ENCODE assay signal across 25 cellular contexts in the genomic region with DNA sequence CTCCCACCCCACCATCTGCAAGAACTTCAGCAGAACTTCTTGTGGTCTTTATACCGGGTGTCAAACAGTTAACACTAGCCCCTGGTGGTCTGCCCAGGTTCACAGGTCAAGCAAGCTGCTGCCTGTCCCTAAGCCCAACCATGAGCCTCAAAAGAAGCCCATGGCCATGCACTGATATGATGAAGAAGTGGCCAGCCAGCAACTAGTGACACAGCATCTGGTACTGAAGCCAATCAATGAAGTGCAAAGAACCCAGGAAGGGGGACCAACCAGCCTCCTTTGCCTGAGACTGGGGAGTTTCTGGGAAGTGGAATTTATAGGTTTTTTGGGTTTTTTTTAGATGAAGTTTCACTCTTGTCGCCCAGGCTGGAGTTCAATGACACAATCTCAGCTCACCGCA.
DNase-seq lines count a peak whose midpoint lies in the region; ATAC-seq, FAIRE-seq and TF ChIP-seq lines count a peak whose summit lies in the region.
"Had no signal": no experiment of that assay in that cellular context is flagged by ENCODE, and none has a peak within 500 bp of the region (broad histone marks: within the 10 kb centered on the region; RNA-seq: fewer than 3 reads in every experiment).

No MANE protein-coding gene starts in this region.

- H3K79me2 ChIP-seq in HepG2 (ENCODE audit: insufficient read depth, low read length), result no peaks in the 10 kb centered on the region

- TF ChIP-seq CTCF in HepG2 (CRISPR knock-in tag; IDR thresholded peaks at IDR 0.05) (no peak), right lobe of liver (IDR thresholded peaks at IDR 0.05) (no peak)

- H3K4me3 Mint-ChIP-seq in dendritic cell treated with granulocyte-macrophage colony-stimulating factor and Interleukin-4, amounts not matched to agents 40 ng/mL and 50 ng/mL, for 4 days, result no peak overlapping the region
- H3K4me3 Mint-ChIP-seq: B cell; CD4-positive, alpha-beta T cell; CD8-positive, alpha-beta memory T cell; GM23338; HFFc6 had no signal

- POLR2A ChIA-PET in HepG2 (lab: Yijun Ruan, JAX), result no interaction called here

- ATAC-seq in HepG2, result no peak
- no peak for ATAC-seq in right lobe of liver
- ATAC-seq in GM21619 (IDR thresholded peaks at IDR 0.05; ENCODE audit: unreplicated experiment), result no peak
- ATAC-seq: GM12878 had no signal

- in situ Hi-C loops in HepG2 (cut with HindIII; ENCODE audit: extremely low pct_ligation_motif_present, low pct_unique_long_range_greater_than_20kb), result no loop called here

- BruUV-seq in HepG2 (replicated peaks; lab: Mats Ljungman, UMichigan), result no TSS peak

- 43% methylated on average over 3 of the region's 3 CpGs for WGBS in HepG2 (ENCODE audit: low lambda C conversion rate)
- WGBS in right lobe of liver (ENCODE audit: insufficient coverage, low coverage, low lambda C conversion rate, missing lambda C conversion rate), result 75% methylated on average over 2 of the region's 3 CpGs

- no peak for FAIRE-seq in HepG2 (lab: Jason Lieb, UNC)
- FAIRE-seq: D721Med, GM12878, GM19239, H54 had no signal

- no peak overlapping the region for H3K4me3 ChIP-seq in HepG2 (replicated peaks in 1 of 3; ENCODE audit: insufficient read depth in 1 of 3, low read depth in 2 of 3, low read length in 3 of 3)
- H3K4me3 ChIP-seq in right lobe of liver, result no peak overlapping the region
- H3K4me3 ChIP-seq: BLaER1, GM12878, GM23338, HAP-1 had no signal

- peaks cover 4% of the 10 kb centered on the region for H3K27me3 Mint-ChIP-seq in dendritic cell treated with granulocyte-macrophage colony-stimulating factor and Interleukin-4, amounts not matched to agents 40 ng/mL and 50 ng/mL, for 4 days

- H3K4me1 Mint-ChIP-seq in dendritic cell treated with granulocyte-macrophage colony-stimulating factor and Interleukin-4, amounts not matched to agents 40 ng/mL and 50 ng/mL, for 4 days (ENCODE audit: low read depth), result peaks cover 37% of the 10 kb centered on the region
- H3K4me1 Mint-ChIP-seq: B cell; CD8-positive, alpha-beta memory T cell had no signal

- no peak overlapping the region for H3K27ac ChIP-seq in HepG2 (ENCODE audit: extremely low read length, insufficient read depth, low read length)
- H3K27ac ChIP-seq in right lobe of liver, result no peak overlapping the region
- H3K27ac ChIP-seq: 22Rv1, BLaER1, C4-2B had no signal

- no peak for TF ChIP-seq RAD21 in HepG2 (CRISPR knock-in tag; IDR thresholded peaks at IDR 0.05)

- DNase-seq in HepG2 (ENCODE audit: low spot score) (no peak), right lobe of liver (no peak), islet precursor cell (peak; percentile 19), A172 (ENCODE audit: low spot score) (no peak), NCI-H2171 (lab: John Stamatoyannopoulos, UW) (no peak), erythroblast (lab: John Stamatoyannopoulos, UW) (no peak)
- DNase-seq: CD4-positive, alpha-beta T cell; CD8-positive, alpha-beta memory T cell; DMS 273 treated with DMSO at 0.1 percent for 48 hours; DMS79; EL; GDM1; HFFc6 had no signal

- H3K9ac ChIP-seq in HepG2 (ENCODE audit: insufficient read depth, low read depth, low read length), result no peak overlapping the region
- H3K9ac ChIP-seq: BLaER1 had no signal

- no peaks in the 10 kb centered on the region for H3K36me3 Mint-ChIP-seq in dendritic cell treated with granulocyte-macrophage colony-stimulating factor and Interleukin-4, amounts not matched to agents 40 ng/mL and 50 ng/mL, for 4 days (ENCODE audit: low read depth)
- H3K36me3 Mint-ChIP-seq: CD8-positive, alpha-beta memory T cell had no signal

- H3K9me3 ChIP-seq in HepG2 (ENCODE audit: low read length) (no peaks in the 10 kb centered on the region), right lobe of liver (no peaks in the 10 kb centered on the region)
- H3K9me3 ChIP-seq: BLaER1, HAP-1 had no signal

- TF ChIP-seq POLR2A in HepG2 (IDR thresholded peaks at IDR 0.05; ENCODE audit: insufficient read depth in 1 of 2, low read depth in 2 of 2, low read length in 2 of 2), result no peak
- no peak for TF ChIP-seq POLR2A in right lobe of liver (IDR thresholded peaks at IDR 0.05)
- TF ChIP-seq POLR2A in erythroblast (IDR thresholded peaks at IDR 0.05; ENCODE audit: low read length), result no peak

- CTCF ChIA-PET in HepG2 (lab: Yijun Ruan, JAX; ENCODE audit: low intra/inter-chr PET ratio, low total read pairs), result no interaction called here

- no peak overlapping the region for H2AFZ ChIP-seq in HepG2 (ENCODE audit: low read length)
- H2AFZ ChIP-seq: GM23338 had no signal

- H3K36me3 ChIP-seq in HepG2 (replicated peaks in 1 of 2; ENCODE audit: control insufficient read depth in 1 of 2, insufficient read depth in 2 of 2, low read length in 2 of 2), result no peaks in the 10 kb centered on the region
- H3K36me3 ChIP-seq in right lobe of liver, result no peaks in the 10 kb centered on the region
- H3K36me3 ChIP-seq: BLaER1, HAP-1 had no signal

- no peak for TF ChIP-seq EP300 in HepG2 (IDR thresholded peaks at IDR 0.05; ENCODE audit: low read depth in 2 of 2, low read length in 2 of 2)
- TF ChIP-seq EP300 in HepG2 (CRISPR knock-in tag; IDR thresholded peaks at IDR 0.05; ENCODE audit: borderline replicate concordance), result no peak

- H3K9me3 Mint-ChIP-seq in dendritic cell treated with granulocyte-macrophage colony-stimulating factor and Interleukin-4, amounts not matched to agents 40 ng/mL and 50 ng/mL, for 4 days, result no peaks in the 10 kb centered on the region
- H3K9me3 Mint-ChIP-seq: CD4-positive, alpha-beta T cell; CD8-positive, alpha-beta memory T cell; GM23338 had no signal

- peak overlapping the region; percentile 2 for H3K27ac Mint-ChIP-seq in dendritic cell treated with granulocyte-macrophage colony-stimulating factor and Interleukin-4, amounts not matched to agents 40 ng/mL and 50 ng/mL, for 4 days
- H3K27ac Mint-ChIP-seq: B cell; CD4-positive, alpha-beta T cell; CD8-positive, alpha-beta memory T cell; GM23338; HFFc6 had no signal

- H3K4me1 ChIP-seq in HepG2 (ENCODE audit: insufficient read depth, low read length) (no peaks in the 10 kb centered on the region), right lobe of liver (no peaks in the 10 kb centered on the region)
- H3K4me1 ChIP-seq: BLaER1, HAP-1 had no signal

- intact Hi-C loops in HepG2 (cut with micrococcal nuclease; ENCODE audit: unreplicated experiment) (no loop called here), right lobe of liver (cut with DNase I) (no loop called here)
- intact Hi-C loops in dendritic cell treated with granulocyte-macrophage colony-stimulating factor and Interleukin-4, amounts not matched to agents 40 ng/mL and 50 ng/mL, for 4 days (cut with micrococcal nuclease), result no loop called here

- H3K27me3 ChIP-seq in HepG2 (ENCODE audit: control insufficient read depth in 1 of 2, insufficient read depth in 2 of 2, low read length in 2 of 2) (no peaks in the 10 kb centered on the region; a peak in 1 of 5 replicates), right lobe of liver (no peaks in the 10 kb centered on the region)
- H3K27me3 ChIP-seq: BLaER1 had no signal

- no peaks in the 10 kb centered on the region for H4K20me1 ChIP-seq in HepG2 (ENCODE audit: insufficient read depth, low read length)
- H4K20me1 ChIP-seq: BLaER1 had no signal

- no peak overlapping the region for H3K4me2 ChIP-seq in HepG2 (ENCODE audit: low read depth, low read length)
- H3K4me2 ChIP-seq: BLaER1, GM23338 had no signal

TF ChIP-seq in HepG2, 621 proteins besides CTCF, POLR2A, EP300 and RAD21 (continues in another document):
- no peak for TF ChIP-seq ZBTB10 (CRISPR knock-in tag; IDR thresholded peaks at IDR 0.05; ENCODE audit: borderline replicate concordance)
- TF ChIP-seq HOXD1 (CRISPR knock-in tag; IDR thresholded peaks at IDR 0.05), result no peak
- no peak for TF ChIP-seq ZNF34 (CRISPR knock-in tag; IDR thresholded peaks at IDR 0.05; ENCODE audit: borderline replicate concordance)
- TF ChIP-seq, protein P1, sequence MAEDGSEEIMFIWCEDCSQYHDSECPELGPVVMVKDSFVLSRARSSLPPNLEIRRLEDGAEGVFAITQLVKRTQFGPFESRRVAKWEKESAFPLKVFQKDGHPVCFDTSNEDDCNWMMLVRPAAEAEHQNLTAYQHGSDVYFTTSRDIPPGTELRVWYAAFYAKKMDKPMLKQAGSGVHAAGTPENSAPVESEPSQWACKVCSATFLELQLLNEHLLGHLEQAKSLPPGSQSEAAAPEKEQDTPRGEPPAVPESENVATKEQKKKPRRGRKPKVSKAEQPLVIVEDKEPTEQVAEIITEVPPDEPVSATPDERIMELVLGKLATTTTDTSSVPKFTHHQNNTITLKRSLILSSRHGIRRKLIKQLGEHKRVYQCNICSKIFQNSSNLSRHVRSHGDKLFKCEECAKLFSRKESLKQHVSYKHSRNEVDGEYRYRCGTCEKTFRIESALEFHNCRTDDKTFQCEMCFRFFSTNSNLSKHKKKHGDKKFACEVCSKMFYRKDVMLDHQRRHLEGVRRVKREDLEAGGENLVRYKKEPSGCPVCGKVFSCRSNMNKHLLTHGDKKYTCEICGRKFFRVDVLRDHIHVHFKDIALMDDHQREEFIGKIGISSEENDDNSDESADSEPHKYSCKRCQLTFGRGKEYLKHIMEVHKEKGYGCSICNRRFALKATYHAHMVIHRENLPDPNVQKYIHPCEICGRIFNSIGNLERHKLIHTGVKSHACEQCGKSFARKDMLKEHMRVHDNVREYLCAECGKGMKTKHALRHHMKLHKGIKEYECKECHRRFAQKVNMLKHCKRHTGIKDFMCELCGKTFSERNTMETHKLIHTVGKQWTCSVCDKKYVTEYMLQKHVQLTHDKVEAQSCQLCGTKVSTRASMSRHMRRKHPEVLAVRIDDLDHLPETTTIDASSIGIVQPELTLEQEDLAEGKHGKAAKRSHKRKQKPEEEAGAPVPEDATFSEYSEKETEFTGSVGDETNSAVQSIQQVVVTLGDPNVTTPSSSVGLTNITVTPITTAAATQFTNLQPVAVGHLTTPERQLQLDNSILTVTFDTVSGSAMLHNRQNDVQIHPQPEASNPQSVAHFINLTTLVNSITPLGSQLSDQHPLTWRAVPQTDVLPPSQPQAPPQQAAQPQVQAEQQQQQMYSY (CRISPR knock-in tag; IDR thresholded peaks at IDR 0.05), result no peak
